ENCODE assay signal across 2 cellular contexts in the genomic region with DNA sequence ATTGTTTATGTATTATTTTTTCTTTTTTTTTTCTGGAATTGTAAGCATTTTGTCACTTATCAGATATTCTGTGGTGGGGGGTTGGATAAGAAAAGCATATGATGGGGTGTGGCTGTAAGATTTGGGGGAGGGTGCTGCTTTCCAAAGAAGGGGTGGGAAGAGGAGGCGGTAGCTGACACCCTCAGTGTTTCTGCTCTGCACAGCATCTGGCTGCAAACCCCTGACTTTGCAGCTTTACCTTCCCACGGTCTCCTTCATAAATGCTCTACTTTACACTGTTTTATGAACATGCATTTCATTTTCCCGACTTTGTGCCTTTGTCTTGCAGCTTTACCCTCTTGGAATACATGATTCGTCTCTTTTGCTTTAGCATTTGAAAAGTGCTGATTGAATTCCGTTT.
TF ChIP-seq lines count a peak whose summit lies in the region.

No MANE protein-coding gene starts in this region.

TF ChIP-seq in A549, 52 proteins besides CTCF, POLR2A, EP300 and RAD21:
- no peak for TF ChIP-seq TP53 (CRISPR knock-in tag; IDR thresholded peaks at IDR 0.05)
- TF ChIP-seq KDM1A (IDR thresholded peaks at IDR 0.05; ENCODE audit: low read depth) = no peak
- no peak for TF ChIP-seq RCOR1 (IDR thresholded peaks at IDR 0.05; ENCODE audit: low read depth, low read length)
- TF ChIP-seq, protein P1, sequence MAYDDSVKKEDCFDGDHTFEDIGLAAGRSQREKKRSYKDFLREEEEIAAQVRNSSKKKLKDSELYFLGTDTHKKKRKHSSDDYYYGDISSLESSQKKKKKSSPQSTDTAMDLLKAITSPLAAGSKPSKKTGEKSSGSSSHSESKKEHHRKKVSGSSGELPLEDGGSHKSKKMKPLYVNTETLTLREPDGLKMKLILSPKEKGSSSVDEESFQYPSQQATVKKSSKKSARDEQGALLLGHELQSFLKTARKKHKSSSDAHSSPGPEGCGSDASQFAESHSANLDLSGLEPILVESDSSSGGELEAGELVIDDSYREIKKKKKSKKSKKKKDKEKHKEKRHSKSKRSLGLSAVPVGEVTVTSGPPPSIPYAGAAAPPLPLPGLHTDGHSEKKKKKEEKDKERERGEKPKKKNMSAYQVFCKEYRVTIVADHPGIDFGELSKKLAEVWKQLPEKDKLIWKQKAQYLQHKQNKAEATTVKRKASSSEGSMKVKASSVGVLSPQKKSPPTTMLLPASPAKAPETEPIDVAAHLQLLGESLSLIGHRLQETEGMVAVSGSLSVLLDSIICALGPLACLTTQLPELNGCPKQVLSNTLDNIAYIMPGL (CRISPR knock-in tag; IDR thresholded peaks at IDR 0.05; ENCODE audit: borderline replicate concordance) = no peak
- TF ChIP-seq CHD4 (IDR thresholded peaks at IDR 0.05; ENCODE audit: borderline replicate concordance) = no peak
- TF ChIP-seq ZFP36 (IDR thresholded peaks at IDR 0.05; ENCODE audit: borderline replicate concordance, partially characterized antibody) = no peak
- no peak for TF ChIP-seq SMC3 (IDR thresholded peaks at IDR 0.05)
- no peak for TF ChIP-seq HDAC2 (IDR thresholded peaks at IDR 0.05)
- TF ChIP-seq RARB (CRISPR knock-in tag; IDR thresholded peaks at IDR 0.05) = no peak
TF ChIP-seq in A549: peak in this region for 0.

TF ChIP-seq in IMR-90, 13 proteins besides CTCF, POLR2A, EP300 and RAD21:
- no peak for TF ChIP-seq CEBPB (IDR thresholded peaks at IDR 0.05; ENCODE audit: low read depth, low read length)
- TF ChIP-seq MAZ (IDR thresholded peaks at IDR 0.05; ENCODE audit: borderline replicate concordance, low read depth, low read length) = no peak
- TF ChIP-seq RCOR1 (IDR thresholded peaks at IDR 0.05; ENCODE audit: insufficient replicate concordance, low read length) = no peak
- TF ChIP-seq, protein P2, sequence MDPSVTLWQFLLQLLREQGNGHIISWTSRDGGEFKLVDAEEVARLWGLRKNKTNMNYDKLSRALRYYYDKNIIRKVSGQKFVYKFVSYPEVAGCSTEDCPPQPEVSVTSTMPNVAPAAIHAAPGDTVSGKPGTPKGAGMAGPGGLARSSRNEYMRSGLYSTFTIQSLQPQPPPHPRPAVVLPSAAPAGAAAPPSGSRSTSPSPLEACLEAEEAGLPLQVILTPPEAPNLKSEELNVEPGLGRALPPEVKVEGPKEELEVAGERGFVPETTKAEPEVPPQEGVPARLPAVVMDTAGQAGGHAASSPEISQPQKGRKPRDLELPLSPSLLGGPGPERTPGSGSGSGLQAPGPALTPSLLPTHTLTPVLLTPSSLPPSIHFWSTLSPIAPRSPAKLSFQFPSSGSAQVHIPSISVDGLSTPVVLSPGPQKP (IDR thresholded peaks at IDR 0.05; ENCODE audit: borderline replicate concordance, low read depth, low read length) = no peak
- TF ChIP-seq BHLHE40 (IDR thresholded peaks at IDR 0.05; ENCODE audit: low read depth, low read length) = no peak
- TF ChIP-seq SMC3 (IDR thresholded peaks at IDR 0.05; ENCODE audit: low read depth, low read length) = no peak
- no peak for TF ChIP-seq RFX5 (IDR thresholded peaks at IDR 0.05; ENCODE audit: low read depth, low read length)
- no peak for TF ChIP-seq FOS (IDR thresholded peaks at IDR 0.05; ENCODE audit: low read depth, low read length)
- TF ChIP-seq MAFK (IDR thresholded peaks at IDR 0.05; ENCODE audit: low read depth, low read length) = no peak
- TF ChIP-seq, protein P3, sequence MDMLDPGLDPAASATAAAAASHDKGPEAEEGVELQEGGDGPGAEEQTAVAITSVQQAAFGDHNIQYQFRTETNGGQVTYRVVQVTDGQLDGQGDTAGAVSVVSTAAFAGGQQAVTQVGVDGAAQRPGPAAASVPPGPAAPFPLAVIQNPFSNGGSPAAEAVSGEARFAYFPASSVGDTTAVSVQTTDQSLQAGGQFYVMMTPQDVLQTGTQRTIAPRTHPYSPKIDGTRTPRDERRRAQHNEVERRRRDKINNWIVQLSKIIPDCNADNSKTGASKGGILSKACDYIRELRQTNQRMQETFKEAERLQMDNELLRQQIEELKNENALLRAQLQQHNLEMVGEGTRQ (IDR thresholded peaks at IDR 0.05; ENCODE audit: low read depth, low read length) = no peak
- TF ChIP-seq CHD1 (IDR thresholded peaks at IDR 0.05; ENCODE audit: low read depth, low read length) = no peak
- no peak for TF ChIP-seq NFE2L2 (IDR thresholded peaks at IDR 0.05; ENCODE audit: low read depth, low read length)
- no peak for TF ChIP-seq MXI1 (IDR thresholded peaks at IDR 0.05; ENCODE audit: borderline replicate concordance, low read depth, low read length)
